Comparison of ENCODE assay signal across 18 cellular contexts in genomic region chr13:113851826-113852535, GRCh38. TPM values are rescaled to one million over a fixed set of nuclear protein-coding genes. Genes with fewer than 3 reads are reported as not detected.
DNase-seq lines count a peak whose midpoint lies in the region; ATAC-seq and TF ChIP-seq lines count a peak whose summit lies in the region.
"Had no signal": no experiment of that assay in that cellular context is flagged by ENCODE, and none has a peak within 500 bp of the region (broad histone marks: within the 10 kb centered on the region; RNA-seq: fewer than 3 reads in every experiment).

No MANE protein-coding gene starts in this region.

- peaks cover 7 to 18% of the 10 kb centered on the region in 2 donors for H3K4me1 Mint-ChIP-seq in natural killer cell
- peaks cover 6 to 9% of the 10 kb centered on the region in 2 donors for H3K4me1 Mint-ChIP-seq in natural killer cell treated with Interleukin-12 subunit alpha and Interleukin-12 subunit beta and Interleukin-15 and Interleukin-18, amount 100 ng/mL, for 72 hours (ENCODE audit: low read depth in 2 of 2)
- peaks cover 10% of the 10 kb centered on the region for H3K4me1 Mint-ChIP-seq in osteocyte (ENCODE audit: unreplicated experiment)

- H3K27ac Mint-ChIP-seq in natural killer cell (no peak overlapping the region), osteocyte (ENCODE audit: unreplicated experiment) (no peak overlapping the region)
- H3K27ac Mint-ChIP-seq in natural killer cell treated with Interleukin-12 subunit alpha and Interleukin-12 subunit beta and Interleukin-15 and Interleukin-18, amount 100 ng/mL, for 72 hours, result no peak overlapping the region
- H3K27ac Mint-ChIP-seq: activated CD8-positive, alpha-beta T cell treated with anti-CD3 and anti-CD28 coated beads, Interleukin-2, amount 10 ng/mL, durations not matched to agents 7 days and 5 days; activated naive CD8-positive, alpha-beta T cell treated with anti-CD3 and anti-CD28 coated beads, Interleukin-2, amount 50 U/mL, for 24 hours; CD8-positive, alpha-beta T cell; T-helper 17 cell had no signal

- intact Hi-C loops in natural killer cell (cut with micrococcal nuclease), result no loop called here

- ATAC-seq in natural killer cell, result no peak
- no peak for ATAC-seq in natural killer cell treated with Interleukin-12 subunit alpha and Interleukin-12 subunit beta and Interleukin-15 and Interleukin-18, amount 100 ng/mL, for 72 hours
- no peak for ATAC-seq in GM21381 (IDR thresholded peaks at IDR 0.05; ENCODE audit: unreplicated experiment)
- ATAC-seq: activated CD8-positive, alpha-beta T cell treated with anti-CD3 and anti-CD28 coated beads, Interleukin-2, amount 10 ng/mL, durations not matched to agents 7 days and 5 days; activated naive CD8-positive, alpha-beta T cell treated with anti-CD3 and anti-CD28 coated beads, Interleukin-2, amount 50 U/mL, for 24 hours; body of pancreas; CD8-positive, alpha-beta T cell; heart right ventricle; T-helper 17 cell had no signal

- no peaks in the 10 kb centered on the region for H3K9me3 Mint-ChIP-seq in natural killer cell
- no peaks in the 10 kb centered on the region for H3K9me3 Mint-ChIP-seq in natural killer cell treated with Interleukin-12 subunit alpha and Interleukin-12 subunit beta and Interleukin-15 and Interleukin-18, amount 100 ng/mL, for 72 hours
- H3K9me3 Mint-ChIP-seq in osteocyte (ENCODE audit: unreplicated experiment), result no peaks in the 10 kb centered on the region
- H3K9me3 Mint-ChIP-seq: activated naive CD8-positive, alpha-beta T cell treated with anti-CD3 and anti-CD28 coated beads, Interleukin-2, amount 50 U/mL, for 24 hours; CD8-positive, alpha-beta T cell had no signal

- H3K27ac ChIP-seq in coronary artery, result no peak overlapping the region

- H3K4me3 Mint-ChIP-seq in natural killer cell, result no peak overlapping the region
- no peak overlapping the region for H3K4me3 Mint-ChIP-seq in natural killer cell treated with Interleukin-12 subunit alpha and Interleukin-12 subunit beta and Interleukin-15 and Interleukin-18, amount 100 ng/mL, for 72 hours
- no peak overlapping the region for H3K4me3 Mint-ChIP-seq in osteocyte (ENCODE audit: unreplicated experiment)
- H3K4me3 Mint-ChIP-seq: activated CD8-positive, alpha-beta T cell treated with anti-CD3 and anti-CD28 coated beads, Interleukin-2, amount 10 ng/mL, durations not matched to agents 7 days and 5 days; activated naive CD8-positive, alpha-beta T cell treated with anti-CD3 and anti-CD28 coated beads, Interleukin-2, amount 50 U/mL, for 24 hours; CD8-positive, alpha-beta T cell; T-helper 17 cell had no signal

- peak; percentile 9 for DNase-seq in natural killer cell
- DNase-seq in natural killer cell treated with Interleukin-12 subunit alpha and Interleukin-12 subunit beta and Interleukin-15 and Interleukin-18, amount 100 ng/mL, for 72 hours (ENCODE audit: low spot score), result no peak
- peak; percentile 69 for DNase-seq in coronary artery (ENCODE audit: low spot score)
- DNase-seq in osteocyte (ENCODE audit: extremely low spot score, unreplicated experiment), result peak; percentile 65
- DNase-seq in G401 (ENCODE audit: low spot score), result no peak
- no peak for DNase-seq in NCI-H82 (lab: John Stamatoyannopoulos, UW)
- DNase-seq: activated CD8-positive, alpha-beta T cell treated with anti-CD3 and anti-CD28 coated beads, Interleukin-2, amount 10 ng/mL, durations not matched to agents 7 days and 5 days; activated naive CD8-positive, alpha-beta T cell treated with anti-CD3 and anti-CD28 coated beads, Interleukin-2, amount 50 U/mL, for 24 hours; GM23248; KG1; NCI-H2029; NCI-H345; OCI-M1 had no signal

- TF ChIP-seq CTCF in natural killer cell (IDR thresholded peaks at IDR 0.05) (no peak), coronary artery (IDR thresholded peaks at IDR 0.05) (no peak), osteocyte (IDR thresholded peaks at IDR 0.05) (no peak)

- peaks cover 6 to 7% of the 10 kb centered on the region in 2 donors for H3K27me3 Mint-ChIP-seq in natural killer cell (ENCODE audit: low read depth in 2 of 2)
- H3K27me3 Mint-ChIP-seq in natural killer cell treated with Interleukin-12 subunit alpha and Interleukin-12 subunit beta and Interleukin-15 and Interleukin-18, amount 100 ng/mL, for 72 hours, result peaks cover 0 to 7% of the 10 kb centered on the region in 2 donors
- no peaks in the 10 kb centered on the region for H3K27me3 Mint-ChIP-seq in osteocyte (ENCODE audit: unreplicated experiment)

- no peak overlapping the region for H3K4me3 ChIP-seq in coronary artery
- H3K4me3 ChIP-seq: body of pancreas, GM23248, heart right ventricle had no signal

- in situ Hi-C loops in G401 (cut with HindIII; ENCODE audit: low sequenced_read_pairs), result no loop called here

- H3K36me3 Mint-ChIP-seq in natural killer cell (no peaks in the 10 kb centered on the region), osteocyte (ENCODE audit: unreplicated experiment) (no peaks in the 10 kb centered on the region)
- no peaks in the 10 kb centered on the region for H3K36me3 Mint-ChIP-seq in natural killer cell treated with Interleukin-12 subunit alpha and Interleukin-12 subunit beta and Interleukin-15 and Interleukin-18, amount 100 ng/mL, for 72 hours
- H3K36me3 Mint-ChIP-seq: CD8-positive, alpha-beta T cell had no signal

RNA-seq across cellular contexts. Expression of gene GAS6, which starts 11.9 kb away (rescaled TPM):
- total RNA-seq in natural killer cell, result 1 to 10 TPM in 1 of 3 donors, under 1 TPM in 2; 0.40 to 1.4 (median 0.41) TPM
- under 1 TPM in 1 of 2 donors, not detected in 1; 0.45 TPM for total RNA-seq in natural killer cell treated with Interleukin-12 subunit alpha and Interleukin-12 subunit beta and Interleukin-15 and Interleukin-18, amount 100 ng/mL, for 72 hours
- 14.8 and 15.0 TPM in 2 replicates for total RNA-seq in osteocyte
- total RNA-seq in G401 (2014; rRNA removed; shearing (Covaris generic)), result 16.0 and 16.2 TPM in 2 replicates

Comparison
In these comparisons a context has a peak if more than half of its experiments do, and no peak if none do; other contexts are left out.
1. DNase-seq: peak in natural killer cell (single experiment), coronary artery (single experiment) and osteocyte (single experiment); none in natural killer cell treated with Interleukin-12 subunit alpha and Interleukin-12 subunit beta and Interleukin-15 and Interleukin-18, amount 100 ng/mL, for 72 hours (single experiment), G401 (single experiment) and NCI-H82 (single experiment).